In the genomic region with DNA sequence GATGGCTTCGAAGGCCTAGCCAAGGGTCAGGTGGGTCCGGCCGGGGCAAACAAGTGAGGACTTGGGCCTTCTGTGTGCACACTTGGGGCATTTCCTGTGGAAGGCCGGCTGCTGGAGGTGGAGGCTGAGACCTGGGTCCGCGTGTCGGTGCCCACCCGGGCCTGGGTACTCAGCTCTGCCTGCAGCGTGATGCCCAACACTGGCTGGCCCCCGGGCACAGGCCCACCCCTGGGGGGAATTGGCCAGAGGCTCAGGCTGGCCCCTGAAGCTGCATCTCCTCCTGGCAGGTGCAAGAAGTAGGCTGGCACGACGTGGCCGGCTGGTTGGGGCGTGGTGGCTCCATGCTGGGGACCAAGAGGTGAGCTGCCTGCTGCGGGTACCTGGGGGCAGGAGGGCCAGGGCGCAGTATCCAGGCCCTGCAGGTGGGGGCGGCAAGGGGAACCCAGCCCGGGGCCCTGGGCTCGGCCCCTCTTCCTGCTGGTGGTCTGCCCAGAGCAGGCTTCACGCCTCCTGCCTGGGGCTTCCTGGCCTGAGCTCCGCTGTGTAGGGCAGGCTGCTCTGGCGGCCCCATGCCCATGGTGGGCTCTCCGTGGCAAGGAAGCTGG, we compare ENCODE assay signal across 2 cellular contexts.
TF ChIP-seq lines count a peak whose summit lies in the region.

No MANE protein-coding gene starts in this region.

TF ChIP-seq in HCT116, 20 proteins besides CTCF, POLR2A, EP300 and RAD21:
- no peak for TF ChIP-seq CEBPB (IDR thresholded peaks at IDR 0.05; ENCODE audit: low read depth)
- TF ChIP-seq SP1 (IDR thresholded peaks at IDR 0.05; ENCODE audit: low read depth): no peak
- no peak for TF ChIP-seq SIN3A (IDR thresholded peaks at IDR 0.05; ENCODE audit: low read depth)
- no peak for TF ChIP-seq YY1 (IDR thresholded peaks at IDR 0.05; ENCODE audit: extremely low read depth, insufficient replicate concordance, low read depth, low read length)
- TF ChIP-seq, protein P1, sequence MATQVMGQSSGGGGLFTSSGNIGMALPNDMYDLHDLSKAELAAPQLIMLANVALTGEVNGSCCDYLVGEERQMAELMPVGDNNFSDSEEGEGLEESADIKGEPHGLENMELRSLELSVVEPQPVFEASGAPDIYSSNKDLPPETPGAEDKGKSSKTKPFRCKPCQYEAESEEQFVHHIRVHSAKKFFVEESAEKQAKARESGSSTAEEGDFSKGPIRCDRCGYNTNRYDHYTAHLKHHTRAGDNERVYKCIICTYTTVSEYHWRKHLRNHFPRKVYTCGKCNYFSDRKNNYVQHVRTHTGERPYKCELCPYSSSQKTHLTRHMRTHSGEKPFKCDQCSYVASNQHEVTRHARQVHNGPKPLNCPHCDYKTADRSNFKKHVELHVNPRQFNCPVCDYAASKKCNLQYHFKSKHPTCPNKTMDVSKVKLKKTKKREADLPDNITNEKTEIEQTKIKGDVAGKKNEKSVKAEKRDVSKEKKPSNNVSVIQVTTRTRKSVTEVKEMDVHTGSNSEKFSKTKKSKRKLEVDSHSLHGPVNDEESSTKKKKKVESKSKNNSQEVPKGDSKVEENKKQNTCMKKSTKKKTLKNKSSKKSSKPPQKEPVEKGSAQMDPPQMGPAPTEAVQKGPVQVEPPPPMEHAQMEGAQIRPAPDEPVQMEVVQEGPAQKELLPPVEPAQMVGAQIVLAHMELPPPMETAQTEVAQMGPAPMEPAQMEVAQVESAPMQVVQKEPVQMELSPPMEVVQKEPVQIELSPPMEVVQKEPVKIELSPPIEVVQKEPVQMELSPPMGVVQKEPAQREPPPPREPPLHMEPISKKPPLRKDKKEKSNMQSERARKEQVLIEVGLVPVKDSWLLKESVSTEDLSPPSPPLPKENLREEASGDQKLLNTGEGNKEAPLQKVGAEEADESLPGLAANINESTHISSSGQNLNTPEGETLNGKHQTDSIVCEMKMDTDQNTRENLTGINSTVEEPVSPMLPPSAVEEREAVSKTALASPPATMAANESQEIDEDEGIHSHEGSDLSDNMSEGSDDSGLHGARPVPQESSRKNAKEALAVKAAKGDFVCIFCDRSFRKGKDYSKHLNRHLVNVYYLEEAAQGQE (IDR thresholded peaks at IDR 0.05; ENCODE audit: low read depth): no peak
- no peak for TF ChIP-seq FOSL1 (IDR thresholded peaks at IDR 0.05; ENCODE audit: low read depth)
- TF ChIP-seq EZH2 (IDR thresholded peaks at IDR 0.05): no peak
- TF ChIP-seq TCF7L2 (IDR thresholded peaks at IDR 0.05; ENCODE audit: borderline replicate concordance, extremely low read depth, insufficient read depth, insufficient read length): no peak
- TF ChIP-seq ELF1 (IDR thresholded peaks at IDR 0.05; ENCODE audit: borderline replicate concordance, low read depth): no peak
- TF ChIP-seq EGR1 (IDR thresholded peaks at IDR 0.05; ENCODE audit: low read depth): no peak
- TF ChIP-seq EZH2phosphoT487 (IDR thresholded peaks at IDR 0.05; ENCODE audit: borderline replicate concordance): no peak
- TF ChIP-seq, protein P2, sequence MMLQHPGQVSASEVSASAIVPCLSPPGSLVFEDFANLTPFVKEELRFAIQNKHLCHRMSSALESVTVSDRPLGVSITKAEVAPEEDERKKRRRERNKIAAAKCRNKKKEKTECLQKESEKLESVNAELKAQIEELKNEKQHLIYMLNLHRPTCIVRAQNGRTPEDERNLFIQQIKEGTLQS (IDR thresholded peaks at IDR 0.05): no peak
- TF ChIP-seq, protein P3, sequence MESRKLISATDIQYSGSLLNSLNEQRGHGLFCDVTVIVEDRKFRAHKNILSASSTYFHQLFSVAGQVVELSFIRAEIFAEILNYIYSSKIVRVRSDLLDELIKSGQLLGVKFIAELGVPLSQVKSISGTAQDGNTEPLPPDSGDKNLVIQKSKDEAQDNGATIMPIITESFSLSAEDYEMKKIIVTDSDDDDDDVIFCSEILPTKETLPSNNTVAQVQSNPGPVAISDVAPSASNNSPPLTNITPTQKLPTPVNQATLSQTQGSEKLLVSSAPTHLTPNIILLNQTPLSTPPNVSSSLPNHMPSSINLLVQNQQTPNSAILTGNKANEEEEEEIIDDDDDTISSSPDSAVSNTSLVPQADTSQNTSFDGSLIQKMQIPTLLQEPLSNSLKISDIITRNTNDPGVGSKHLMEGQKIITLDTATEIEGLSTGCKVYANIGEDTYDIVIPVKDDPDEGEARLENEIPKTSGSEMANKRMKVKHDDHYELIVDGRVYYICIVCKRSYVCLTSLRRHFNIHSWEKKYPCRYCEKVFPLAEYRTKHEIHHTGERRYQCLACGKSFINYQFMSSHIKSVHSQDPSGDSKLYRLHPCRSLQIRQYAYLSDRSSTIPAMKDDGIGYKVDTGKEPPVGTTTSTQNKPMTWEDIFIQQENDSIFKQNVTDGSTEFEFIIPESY (IDR thresholded peaks at IDR 0.05; ENCODE audit: extremely low read depth, insufficient replicate concordance, low read length): no peak
- no peak for TF ChIP-seq ZNF274 (IDR thresholded peaks at IDR 0.05; ENCODE audit: low read depth, low read length)

TF ChIP-seq in H1, 55 proteins besides CTCF, POLR2A, EP300 and RAD21:
- TF ChIP-seq CEBPB (IDR thresholded peaks at IDR 0.05; ENCODE audit: low read depth, low read length): no peak
- TF ChIP-seq GABPA (IDR thresholded peaks at IDR 0.05; ENCODE audit: borderline replicate concordance, insufficient read depth, low read length): 0 out of 2 replicates have a peak, but pooled peaks have one; percentile 6
- TF ChIP-seq RNF2 (IDR thresholded peaks at IDR 0.05; ENCODE audit: borderline replicate concordance, low read depth, low read length, missing control alignments, poor library complexity, severe bottlenecking): no peak
